ENCODE assay signal across 8 cellular contexts in genomic region chr19:32976223-32976805, GRCh38. TPM values are rescaled to one million over a fixed set of nuclear protein-coding genes. Genes with fewer than 3 reads are reported as not detected.
A peak's percentile ranks its signal among the peaks of the same experiment; 100 is the strongest.
DNase-seq lines count a peak whose midpoint lies in the region; ATAC-seq lines count a peak whose summit lies in the region.

No MANE protein-coding gene starts in this region.

- H3K27me3 Mint-ChIP-seq in activated CD4-positive, alpha-beta memory T cell treated with anti-CD3 and anti-CD28 coated beads for 36 hours = no peaks in the 10 kb centered on the region
- no peaks in the 10 kb centered on the region for H3K27me3 Mint-ChIP-seq in effector memory CD8-positive, alpha-beta T cell

- no peaks in the 10 kb centered on the region for H3K9me3 Mint-ChIP-seq in activated CD4-positive, alpha-beta memory T cell treated with anti-CD3 and anti-CD28 coated beads for 36 hours
- H3K9me3 Mint-ChIP-seq in effector memory CD8-positive, alpha-beta T cell = no peaks in the 10 kb centered on the region

- no peak overlapping the region for H3K27ac Mint-ChIP-seq in activated CD4-positive, alpha-beta memory T cell treated with anti-CD3 and anti-CD28 coated beads for 36 hours
- H3K27ac Mint-ChIP-seq in effector memory CD8-positive, alpha-beta T cell = no peak overlapping the region

- peak; percentile 68 for DNase-seq in Ammon's horn (ENCODE audit: low spot score)
- DNase-seq in HAP-1 (ENCODE audit: low spot score in 2 of 2) = peak; percentile 45 to 85
- peak; percentile 67 for DNase-seq in NCI-H69 (lab: John Stamatoyannopoulos, UW)
- peak; percentile 79 for DNase-seq in activated CD4-positive, alpha-beta memory T cell treated with anti-CD3 and anti-CD28 coated beads for 36 hours
- peak; percentile 55 to 60 (median 59) for DNase-seq in effector memory CD8-positive, alpha-beta T cell
- peak; percentile 55 for DNase-seq in middle frontal gyrus (ENCODE audit: extremely low spot score, low spot score)
- DNase-seq in stimulated activated CD8-positive, alpha-beta memory T cell treated with anti-CD3 and anti-CD28 coated beads, Interleukin-4, amount 100 ng/mL, for 4 hours (ENCODE audit: low read depth in 2 of 2, low spot score in 1 of 2) = peak; percentile 8 to 65

- CTCF ChIA-PET in activated CD4-positive, alpha-beta memory T cell treated with anti-CD3 and anti-CD28 coated beads for 36 hours (lab: Charles Lee) = interaction anchor here (0.6 to 2.3 kb wide), 16 partner anchors 9 to 406 kb away, joined by 3 to 13 read pairs (median 4); partner anchors contain the start of gene GPATCH1

- intact Hi-C loops in activated CD4-positive, alpha-beta memory T cell treated with anti-CD3 and anti-CD28 coated beads for 36 hours (cut with micrococcal nuclease) = no loop called here

- POLR2A ChIA-PET in activated CD4-positive, alpha-beta memory T cell treated with anti-CD3 and anti-CD28 coated beads for 36 hours (lab: Charles Lee) = no interaction called here

- H3K4me3 Mint-ChIP-seq in activated CD4-positive, alpha-beta memory T cell treated with anti-CD3 and anti-CD28 coated beads for 36 hours = no peak overlapping the region
- no peak overlapping the region for H3K4me3 Mint-ChIP-seq in effector memory CD8-positive, alpha-beta T cell

- in situ Hi-C loops in HAP-1 (cut with MboI; ENCODE audit: low sequenced_read_pairs) = loop anchor here (5.0 to 10.0 kb wide), 3 partner anchors 138 to 292 kb away; no protein-coding TSS in a partner anchor

- H3K4me3 ChIP-seq in HAP-1 = no peak overlapping the region

- peaks cover 22% of the 10 kb centered on the region for H3K36me3 ChIP-seq in HAP-1 (replicated peaks)

- ATAC-seq in effector memory CD8-positive, alpha-beta T cell (replicated peaks) = no peak
- ATAC-seq in GM21723 (IDR thresholded peaks at IDR 0.05; ENCODE audit: unreplicated experiment) = no peak

- peaks cover 9% of the 10 kb centered on the region for H3K36me3 Mint-ChIP-seq in activated CD4-positive, alpha-beta memory T cell treated with anti-CD3 and anti-CD28 coated beads for 36 hours
- peaks cover 17% of the 10 kb centered on the region for H3K36me3 Mint-ChIP-seq in effector memory CD8-positive, alpha-beta T cell (ENCODE audit: insufficient read depth)

- H3K9me3 ChIP-seq in HAP-1 = no peaks in the 10 kb centered on the region

- H3K4me1 ChIP-seq in HAP-1 = no peaks in the 10 kb centered on the region

- H3K4me1 Mint-ChIP-seq in activated CD4-positive, alpha-beta memory T cell treated with anti-CD3 and anti-CD28 coated beads for 36 hours (ENCODE audit: low read depth) = peaks cover 8% of the 10 kb centered on the region
- H3K4me1 Mint-ChIP-seq in effector memory CD8-positive, alpha-beta T cell (ENCODE audit: low read depth in 2 of 2) = peaks cover 0 to 7% of the 10 kb centered on the region in 2 donors

- H3K27me3 ChIP-seq in HAP-1 (ENCODE audit: low read depth) = no peaks in the 10 kb centered on the region

RNA-seq across cellular contexts. Expression of gene FAAP24, which starts 4.3 kb away (rescaled TPM):
- 1 to 10 TPM; 8.1 to 8.3 TPM for total RNA-seq in activated CD4-positive, alpha-beta memory T cell treated with anti-CD3 and anti-CD28 coated beads for 36 hours

RNA-seq across cellular contexts. Expression of gene CEP89, which starts 4.6 kb away (rescaled TPM):
- total RNA-seq in activated CD4-positive, alpha-beta memory T cell treated with anti-CD3 and anti-CD28 coated beads for 36 hours = 10 to 100 TPM; 15.6 to 21.0 TPM
